Comparison of ENCODE assay signal across 32 cellular contexts in the genomic region with DNA sequence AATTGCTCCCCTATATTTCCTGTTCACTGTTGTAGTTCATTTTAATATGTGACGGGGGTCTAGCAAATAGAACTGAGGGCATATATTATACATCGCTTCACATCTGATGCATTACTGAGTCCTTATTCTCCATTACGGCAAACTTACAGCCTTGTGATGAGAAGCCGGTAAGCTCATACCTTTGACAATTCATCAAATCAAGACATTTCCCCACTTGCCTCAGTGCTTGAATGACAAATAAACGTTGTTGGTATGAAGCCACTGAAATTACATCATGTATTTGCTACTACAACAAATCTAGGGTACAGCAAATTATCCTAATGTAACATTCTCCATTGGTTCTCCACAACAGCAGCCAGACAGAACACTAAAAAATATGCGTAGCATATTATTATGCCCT.
"Had no signal": no experiment of that assay in that cellular context is flagged by ENCODE, and none has a peak within 500 bp of the region (broad histone marks: within the 10 kb centered on the region; RNA-seq: fewer than 3 reads in every experiment).

No MANE protein-coding gene starts in this region.

- H3K36me3 ChIP-seq: adrenal gland, ascending aorta, brain microvascular endothelial cell, breast epithelium, cardiac muscle cell had no signal

- H3K27ac ChIP-seq: adrenal gland, ascending aorta, body of pancreas, brain microvascular endothelial cell, breast epithelium, cardiac muscle cell had no signal

- H3K4me3 ChIP-seq: adrenal gland, ascending aorta, body of pancreas, breast epithelium, cardiac muscle cell had no signal

- DNase-seq: activated effector memory CD4-positive, alpha-beta T cell treated with anti-CD3 and anti-CD28 coated beads, Interleukin-2, amount 50 U/mL, for 16 hours; activated effector memory CD4-positive, alpha-beta T cell treated with Interleukin-2 at 50 U/mL for 16 hours; activated gamma-delta T cell; activated gamma-delta T cell treated with Interleukin-2 at 50 U/mL for 16 hours; activated naive CD4-positive, alpha-beta T cell; activated naive CD4-positive, alpha-beta T cell treated with anti-CD3 and anti-CD28 coated beads for 36 hours; activated naive CD4-positive, alpha-beta T cell treated with anti-CD3 and anti-CD28 coated beads, Interleukin-2, amount 10 ng/mL, durations not matched to agents 7 days and 5 days; activated naive CD4-positive, alpha-beta T cell treated with anti-CD3 and anti-CD28 coated beads, Interleukin-2, amount 50 U/mL, for 16 hours; activated naive CD4-positive, alpha-beta T cell treated with Interleukin-2 at 50 U/mL for 16 hours; activated naive CD8-positive, alpha-beta T cell treated with anti-CD3 and anti-CD28 coated beads for 36 hours; activated naive CD8-positive, alpha-beta T cell treated with anti-CD3 and anti-CD28 coated beads, Interleukin-2, amount 10 ng/mL, durations not matched to agents 7 days and 5 days; activated naive CD8-positive, alpha-beta T cell treated with anti-CD3 and anti-CD28 coated beads, Interleukin-2, amount 50 U/mL, for 24 hours; activated T-cell treated with anti-CD3 and anti-CD28 coated beads, Interleukin-2, amount 50 U/mL, for 1 hour; activated T-cell treated with anti-CD3 and anti-CD28 coated beads, Interleukin-2, amount 50 U/mL, for 24 hours; activated T-cell treated with anti-CD3 and anti-CD28 coated beads, Interleukin-2, amount 50 U/mL, for 4 hours; activated T-cell treated with anti-CD3 and anti-CD28 coated beads, Interleukin-2, amount 50 U/mL, for 48 hours; activated T-cell treated with anti-CD3 and anti-CD28 coated beads, Interleukin-2, amount 50 U/mL, for 72 hours; adrenal gland; amniotic stem cell; amygdala; anterior cingulate cortex; aorta; body of pancreas; brain microvascular endothelial cell; caudate nucleus; central memory CD4-positive, alpha-beta T cell; cerebellar nuclear complex had no signal

- ATAC-seq: activated naive CD4-positive, alpha-beta T cell treated with anti-CD3 and anti-CD28 coated beads, Interleukin-2, amount 50 U/mL, for 72 hours; activated naive CD8-positive, alpha-beta T cell treated with anti-CD3 and anti-CD28 coated beads, Interleukin-2, amount 50 U/mL, for 24 hours; activated T-cell treated with anti-CD3 and anti-CD28 coated beads, Interleukin-2, amount 50 U/mL, for 4 hours; activated T-cell treated with anti-CD3 and anti-CD28 coated beads, Interleukin-2, amount 50 U/mL, for 72 hours; activated T-helper 17 cell treated with anti-CD3 and anti-CD28 coated beads, Interleukin-2, amount 50 U/mL, for 72 hours; body of pancreas had no signal

- H3K4me1 ChIP-seq: adrenal gland, ascending aorta, body of pancreas, breast epithelium had no signal

- H3K9me3 ChIP-seq: adrenal gland, ascending aorta, body of pancreas, breast epithelium had no signal

- H3K27me3 ChIP-seq: adrenal gland, ascending aorta, body of pancreas, brain microvascular endothelial cell, breast epithelium, cardiac muscle cell had no signal
